In the genomic region with DNA sequence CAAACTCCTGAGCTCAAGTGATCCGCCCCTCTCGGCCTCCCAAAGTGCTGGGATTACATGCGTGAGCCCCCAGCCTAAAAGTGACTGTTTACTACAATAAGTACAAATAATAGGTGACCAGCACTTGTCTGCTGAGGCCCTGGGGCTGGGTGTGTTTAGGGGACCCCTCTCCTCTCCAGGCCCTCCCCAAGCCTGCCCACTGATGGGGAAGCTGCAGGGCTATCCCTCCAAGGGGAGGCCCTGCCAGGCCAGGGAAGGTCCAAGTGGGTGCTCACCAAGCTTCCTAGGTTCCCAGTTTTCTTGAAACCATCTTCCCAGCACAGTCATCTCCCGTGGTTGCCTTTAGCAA, we compare ENCODE assay signal across 9 cellular contexts.
DNase-seq lines count a peak whose midpoint lies in the region; ATAC-seq and TF ChIP-seq lines count a peak whose summit lies in the region.
"Had no signal": no experiment of that assay in that cellular context is flagged by ENCODE, and none has a peak within 500 bp of the region (broad histone marks: within the 10 kb centered on the region; RNA-seq: fewer than 3 reads in every experiment).

No MANE protein-coding gene starts in this region.

- H3K4me2 ChIP-seq in BLaER1, result peak overlapping the region; percentile 85

- peak overlapping the region; percentile 22 for H3K27ac Mint-ChIP-seq in activated naive CD8-positive, alpha-beta T cell treated with anti-CD3 and anti-CD28 coated beads, Interleukin-2, amount 10 ng/mL, durations not matched to agents 7 days and 5 days
- H3K27ac Mint-ChIP-seq in naive thymus-derived CD4-positive, alpha-beta T cell, result peak overlapping the region; percentile 83 to 100 (median 95)

- peaks cover 16% of the 10 kb centered on the region for H3K4me1 Mint-ChIP-seq in activated naive CD8-positive, alpha-beta T cell treated with anti-CD3 and anti-CD28 coated beads, Interleukin-2, amount 10 ng/mL, durations not matched to agents 7 days and 5 days
- peaks cover 18 to 52% (median 29%) of the 10 kb centered on the region in 7 donors for H3K4me1 Mint-ChIP-seq in naive thymus-derived CD4-positive, alpha-beta T cell

- H3K36me3 Mint-ChIP-seq in activated naive CD8-positive, alpha-beta T cell treated with anti-CD3 and anti-CD28 coated beads, Interleukin-2, amount 10 ng/mL, durations not matched to agents 7 days and 5 days, result no peaks in the 10 kb centered on the region
- no peaks in the 10 kb centered on the region for H3K36me3 Mint-ChIP-seq in naive thymus-derived CD4-positive, alpha-beta T cell

- 0 out of 2 replicates have a peak overlapping the region, but pooled peaks have one; percentile 95 for H3K27ac ChIP-seq in BLaER1
- H3K27ac ChIP-seq in naive thymus-derived CD4-positive, alpha-beta T cell (ENCODE audit: low read depth, low read length), result no peak overlapping the region

- H4K20me1 ChIP-seq in BLaER1, result no peaks in the 10 kb centered on the region

- H3K4me1 ChIP-seq in BLaER1, result peaks cover 58% of the 10 kb centered on the region
- peaks cover 9 to 12% of the 10 kb centered on the region in 2 donors for H3K4me1 ChIP-seq in naive thymus-derived CD4-positive, alpha-beta T cell (ENCODE audit: control insufficient read depth in 2 of 2, insufficient read depth in 2 of 2, low read length in 2 of 2)

- no peaks in the 10 kb centered on the region for H3K36me3 ChIP-seq in BLaER1
- H3K36me3 ChIP-seq in naive thymus-derived CD4-positive, alpha-beta T cell (ENCODE audit: control insufficient read depth in 2 of 3, insufficient read depth in 3 of 3, low read length in 3 of 3), result no peaks in the 10 kb centered on the region

- peaks cover 9% of the 10 kb centered on the region for H3K27me3 Mint-ChIP-seq in activated naive CD8-positive, alpha-beta T cell treated with anti-CD3 and anti-CD28 coated beads, Interleukin-2, amount 10 ng/mL, durations not matched to agents 7 days and 5 days
- peaks cover 0 to 10% (median 0%) of the 10 kb centered on the region in 5 donors for H3K27me3 Mint-ChIP-seq in naive thymus-derived CD4-positive, alpha-beta T cell

- peak overlapping the region; percentile 70 for H3K4me3 Mint-ChIP-seq in activated naive CD8-positive, alpha-beta T cell treated with anti-CD3 and anti-CD28 coated beads, Interleukin-2, amount 10 ng/mL, durations not matched to agents 7 days and 5 days
- peak overlapping the region; percentile 79 to 94 (median 86) for H3K4me3 Mint-ChIP-seq in naive thymus-derived CD4-positive, alpha-beta T cell

- H3K9me3 ChIP-seq in BLaER1, result no peaks in the 10 kb centered on the region
- H3K9me3 ChIP-seq in naive thymus-derived CD4-positive, alpha-beta T cell (ENCODE audit: control insufficient read depth in 2 of 3, low read length in 3 of 3), result no peaks in the 10 kb centered on the region

- peak overlapping the region; percentile 91; the same call in 1 of the 2 replicates for H3K9ac ChIP-seq in BLaER1

- peak overlapping the region; percentile 78 for H3K4me3 ChIP-seq in BLaER1
- H3K4me3 ChIP-seq in naive thymus-derived CD4-positive, alpha-beta T cell (ENCODE audit: low read length), result no peak overlapping the region

- intact Hi-C loops in naive thymus-derived CD4-positive, alpha-beta T cell (cut with micrococcal nuclease), result loop anchor here (2.0 to 10.0 kb wide), 7 partner anchors 198 to 818 kb away; a partner anchor contains a TSS

- no peaks in the 10 kb centered on the region for H3K9me3 Mint-ChIP-seq in activated naive CD8-positive, alpha-beta T cell treated with anti-CD3 and anti-CD28 coated beads, Interleukin-2, amount 10 ng/mL, durations not matched to agents 7 days and 5 days
- H3K9me3 Mint-ChIP-seq in naive thymus-derived CD4-positive, alpha-beta T cell, result peaks cover 0 to 2% (median 0%) of the 10 kb centered on the region in 11 donors

- DNase-seq in HEK293T (ENCODE audit: extremely low spot score) (peak; percentile 9), RKO (ENCODE audit: low spot score) (no peak), dedifferentiated amniotic fluid mesenchymal stem cell (ENCODE audit: extremely low spot score) (no peak), COLO829 (ENCODE audit: low spot score) (no peak), hepatic stellate cell (ENCODE audit: low spot score) (no peak)
- DNase-seq in activated naive CD8-positive, alpha-beta T cell treated with anti-CD3 and anti-CD28 coated beads, Interleukin-2, amount 10 ng/mL, durations not matched to agents 7 days and 5 days, result no peak
- no peak for DNase-seq in naive thymus-derived CD4-positive, alpha-beta T cell

- ATAC-seq in activated naive CD8-positive, alpha-beta T cell treated with anti-CD3 and anti-CD28 coated beads, Interleukin-2, amount 10 ng/mL, durations not matched to agents 7 days and 5 days (ENCODE audit: low read depth), result no peak
- no peak for ATAC-seq in naive thymus-derived CD4-positive, alpha-beta T cell

- CTCF ChIA-PET in HEK293T (lab: Yijun Ruan, JAX), result interaction anchor here (0.6 to 3.7 kb wide), 11 partner anchors 8 to 285 kb away, joined by 3 to 42 read pairs (median 4); a partner anchor contains a TSS
- CTCF ChIA-PET in naive thymus-derived CD4-positive, alpha-beta T cell (lab: Charles Lee), result interaction anchor here (0.6 to 4.9 kb wide), 5 partner anchors 40 to 210 kb away, joined by 3 to 89 read pairs (median 6); no protein-coding TSS in a partner anchor

- POLR2A ChIA-PET in HEK293T (lab: Yijun Ruan, JAX), result interaction anchor here (0.7 to 8.0 kb wide), 12 partner anchors 10 to 186 kb away, joined by 3 to 49 read pairs (median 6); a partner anchor contains a TSS
- POLR2A ChIA-PET in activated naive CD8-positive, alpha-beta T cell treated with anti-CD3 and anti-CD28 coated beads, Interleukin-2, amount 10 ng/mL, durations not matched to agents 7 days and 5 days (lab: Charles Lee), result interaction anchor here (1.5 to 5.9 kb wide), 3 partner anchors 13 to 61 kb away, joined by 5 to 34 read pairs (median 10); a partner anchor contains a TSS
- POLR2A ChIA-PET in naive thymus-derived CD4-positive, alpha-beta T cell (lab: Charles Lee), result interaction anchor here (0.6 to 4.7 kb wide), 6 partner anchors 56 to 186 kb away, joined by 3 to 27 read pairs (median 4); a partner anchor contains a TSS

- no peaks in the 10 kb centered on the region for H3K27me3 ChIP-seq in BLaER1
- no peaks in the 10 kb centered on the region for H3K27me3 ChIP-seq in naive thymus-derived CD4-positive, alpha-beta T cell (ENCODE audit: control insufficient read depth in 2 of 2, insufficient read depth in 2 of 2, low read length in 2 of 2)
- H3K27me3 ChIP-seq: dorsolateral prefrontal cortex had no signal

TF ChIP-seq in HEK293T, 16 proteins besides CTCF, POLR2A, EP300 and RAD21:
- TF ChIP-seq, protein P1, sequence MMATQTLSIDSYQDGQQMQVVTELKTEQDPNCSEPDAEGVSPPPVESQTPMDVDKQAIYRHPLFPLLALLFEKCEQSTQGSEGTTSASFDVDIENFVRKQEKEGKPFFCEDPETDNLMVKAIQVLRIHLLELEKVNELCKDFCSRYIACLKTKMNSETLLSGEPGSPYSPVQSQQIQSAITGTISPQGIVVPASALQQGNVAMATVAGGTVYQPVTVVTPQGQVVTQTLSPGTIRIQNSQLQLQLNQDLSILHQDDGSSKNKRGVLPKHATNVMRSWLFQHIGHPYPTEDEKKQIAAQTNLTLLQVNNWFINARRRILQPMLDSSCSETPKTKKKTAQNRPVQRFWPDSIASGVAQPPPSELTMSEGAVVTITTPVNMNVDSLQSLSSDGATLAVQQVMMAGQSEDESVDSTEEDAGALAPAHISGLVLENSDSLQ (IDR thresholded peaks at IDR 0.05), result no peak
- TF ChIP-seq LEF1 (IDR thresholded peaks at IDR 0.05; ENCODE audit: borderline replicate concordance) (no peak), BHLHE40 (IDR thresholded peaks at IDR 0.05; ENCODE audit: borderline replicate concordance) (no peak)
TF ChIP-seq in HEK293T: peak in this region for 0.
